15 cellular contexts compared by ENCODE assay signal in the genomic region with DNA sequence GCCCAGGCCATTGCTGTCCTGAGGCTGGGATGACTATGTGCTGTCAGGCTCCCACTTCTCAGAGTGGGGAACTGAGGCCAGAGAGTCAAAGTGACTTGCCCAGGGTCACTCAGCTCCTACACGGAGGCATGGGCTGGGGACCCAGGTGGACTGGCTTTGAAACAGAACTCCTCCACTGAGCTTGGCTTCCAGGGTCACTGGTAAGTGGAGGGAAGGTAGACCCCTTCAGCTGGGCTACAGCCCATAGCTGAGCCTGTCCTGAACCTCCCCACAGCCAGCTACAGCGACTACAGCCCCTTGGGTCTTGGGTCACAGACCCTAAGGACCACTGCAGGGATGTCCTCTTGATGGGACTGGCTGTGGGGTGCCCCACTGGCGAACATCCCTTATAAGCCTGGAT. TPM values are rescaled to one million over a fixed set of nuclear protein-coding genes. Genes with fewer than 3 reads are reported as not detected.
DNase-seq lines count a peak whose midpoint lies in the region; ATAC-seq and TF ChIP-seq lines count a peak whose summit lies in the region.
"Had no signal": no experiment of that assay in that cellular context is flagged by ENCODE, and none has a peak within 500 bp of the region (broad histone marks: within the 10 kb centered on the region; RNA-seq: fewer than 3 reads in every experiment).

No MANE protein-coding gene starts in this region.

- TF ChIP-seq CTCF in spleen (IDR thresholded peaks at IDR 0.05 in 8 of 11, conservative IDR thresholded peaks at IDR 0.05 in 3 of 11) (no peak), esophagus muscularis mucosa (IDR thresholded peaks at IDR 0.05) (no peak)

- no peak overlapping the region for H3K4me3 Mint-ChIP-seq in activated T-cell treated with anti-CD3 and anti-CD28 coated beads, Interleukin-2, amount 50 U/mL, for 72 hours
- H3K4me3 Mint-ChIP-seq in activated T-cell treated with anti-CD3 and anti-CD28 coated beads, Interleukin-2, amount 50 U/mL, for 4 hours, result no peak overlapping the region
- H3K4me3 Mint-ChIP-seq: CD4-positive, CD25-positive, alpha-beta regulatory T cell; HFFc6 had no signal

- no peak overlapping the region for H2BK120ac ChIP-seq in neuronal stem cell (ENCODE audit: low read depth, low read length)

- no peaks in the 10 kb centered on the region for H3K9me3 Mint-ChIP-seq in activated T-cell treated with anti-CD3 and anti-CD28 coated beads, Interleukin-2, amount 50 U/mL, for 72 hours
- no peaks in the 10 kb centered on the region for H3K9me3 Mint-ChIP-seq in activated T-cell treated with anti-CD3 and anti-CD28 coated beads, Interleukin-2, amount 50 U/mL, for 4 hours

- H3K27me3 ChIP-seq in neuronal stem cell (ENCODE audit: control insufficient read depth in 3 of 3, insufficient read depth in 3 of 3, low read depth in 1 of 3, low read length in 3 of 3) (no peaks in the 10 kb centered on the region), spleen (replicated peaks in 1 of 7) (no peaks in the 10 kb centered on the region), esophagus muscularis mucosa (no peaks in the 10 kb centered on the region)
- H3K27me3 ChIP-seq: BLaER1 treated with 17β-estradiol and CSF1 and Interleukin-3, amounts not matched to agents 10 nM and 100 nM had no signal

- H3K4me1 Mint-ChIP-seq in activated T-cell treated with anti-CD3 and anti-CD28 coated beads, Interleukin-2, amount 50 U/mL, for 72 hours (ENCODE audit: low read depth), result no peaks in the 10 kb centered on the region
- no peaks in the 10 kb centered on the region for H3K4me1 Mint-ChIP-seq in activated T-cell treated with anti-CD3 and anti-CD28 coated beads, Interleukin-2, amount 50 U/mL, for 4 hours (ENCODE audit: low read depth)

- H3K79me1 ChIP-seq in neuronal stem cell (ENCODE audit: low read depth, low read length), result no peaks in the 10 kb centered on the region

- no peak overlapping the region for H3K4ac ChIP-seq in neuronal stem cell (ENCODE audit: low read length)

- intact Hi-C loops in spleen (cut with DNase I; ENCODE audit: low total_unique reads), result no loop called here
- intact Hi-C loops in esophagus muscularis mucosa (cut with DNase I), result no loop called here

- H2AK5ac ChIP-seq in neuronal stem cell (ENCODE audit: low read depth, low read length), result no peak overlapping the region

- H3K27ac ChIP-seq in neuronal stem cell (replicated peaks; ENCODE audit: low read length), result no peak overlapping the region
- H3K27ac ChIP-seq in spleen, result no peak overlapping the region
- H3K27ac ChIP-seq in esophagus muscularis mucosa (replicated peaks in 1 of 4), result no peak overlapping the region
- H3K27ac ChIP-seq: BLaER1 treated with 17β-estradiol and CSF1 and Interleukin-3, amounts not matched to agents 10 nM and 100 nM had no signal

- H3K27me3 Mint-ChIP-seq in activated T-cell treated with anti-CD3 and anti-CD28 coated beads, Interleukin-2, amount 50 U/mL, for 72 hours (ENCODE audit: low read depth), result no peaks in the 10 kb centered on the region
- no peaks in the 10 kb centered on the region for H3K27me3 Mint-ChIP-seq in activated T-cell treated with anti-CD3 and anti-CD28 coated beads, Interleukin-2, amount 50 U/mL, for 4 hours (ENCODE audit: low read depth)
- H3K27me3 Mint-ChIP-seq: CD4-positive, CD25-positive, alpha-beta regulatory T cell had no signal

- H3K4me3 ChIP-seq in neuronal stem cell (ENCODE audit: low read length in 2 of 2) (no peak overlapping the region), spleen (no peak overlapping the region), esophagus muscularis mucosa (no peak overlapping the region)
- H3K4me3 ChIP-seq: BLaER1 treated with 17β-estradiol and CSF1 and Interleukin-3, amounts not matched to agents 10 nM and 100 nM had no signal

- TF ChIP-seq EP300 in esophagus muscularis mucosa (IDR thresholded peaks at IDR 0.05), result no peak

- H4K91ac ChIP-seq in neuronal stem cell (ENCODE audit: low read depth, low read length, poor library complexity), result no peak overlapping the region

- H3K36me3 ChIP-seq in neuronal stem cell (replicated peaks in 1 of 2; ENCODE audit: control insufficient read depth in 2 of 2, insufficient read depth in 2 of 2, low read length in 2 of 2) (peaks cover 7 to 14% of the 10 kb centered on the region in 2 donors), spleen (peaks cover 0 to 64% (median 2%) of the 10 kb centered on the region in 6 donors), esophagus muscularis mucosa (peaks cover 0 to 35% (median 16%) of the 10 kb centered on the region in 4 donors)

- no peak overlapping the region for H4K8ac ChIP-seq in neuronal stem cell (ENCODE audit: low read depth, low read length)

- H3K9me3 ChIP-seq in neuronal stem cell (replicated peaks in 1 of 2; ENCODE audit: control insufficient read depth in 2 of 2, insufficient read depth in 1 of 2, low read depth in 1 of 2, low read length in 2 of 2) (peaks cover 4 to 6% of the 10 kb centered on the region in 2 donors), spleen (peaks cover 7 to 22% (median 17%) of the 10 kb centered on the region in 8 donors), esophagus muscularis mucosa (peaks cover 0 to 15% (median 14%) of the 10 kb centered on the region in 4 donors)

- H2AFZ ChIP-seq in neuronal stem cell (ENCODE audit: low read length), result no peak overlapping the region

- H3K4me2 ChIP-seq in neuronal stem cell (ENCODE audit: insufficient read depth, low read length, poor library complexity, severe bottlenecking), result no peak overlapping the region
- H3K4me2 ChIP-seq: BLaER1 treated with 17β-estradiol and CSF1 and Interleukin-3, amounts not matched to agents 10 nM and 100 nM had no signal

- H3K9ac ChIP-seq in neuronal stem cell (ENCODE audit: low read depth, low read length, poor library complexity), result no peak overlapping the region
- H3K9ac ChIP-seq: BLaER1 treated with 17β-estradiol and CSF1 and Interleukin-3, amounts not matched to agents 10 nM and 100 nM had no signal

- H2BK15ac ChIP-seq in neuronal stem cell (ENCODE audit: low read length), result no peak overlapping the region

- WGBS in neuronal stem cell (ENCODE audit: extremely low coverage in 2 of 2, insufficient read length in 2 of 2, insufficient replicate concordance in 1 of 2), 2 donors, result no CpG with 5 or more reads among the region's 3 CpGs
- WGBS in spleen, 5 donors, result 91 to 100% (median 98%) methylated on average over 2 to 3 of the region's 3 CpGs
- WGBS in esophagus muscularis mucosa, result 95% methylated on average over 3 of the region's 3 CpGs

- peak overlapping the region; percentile 89 for H3K23ac ChIP-seq in neuronal stem cell (ENCODE audit: low read depth, low read length, poor library complexity)

- H3K27ac Mint-ChIP-seq in activated T-cell treated with anti-CD3 and anti-CD28 coated beads, Interleukin-2, amount 50 U/mL, for 72 hours, result no peak overlapping the region
- H3K27ac Mint-ChIP-seq: HFFc6 had no signal

- H3K4me1 ChIP-seq in neuronal stem cell (ENCODE audit: control insufficient read depth in 2 of 2, insufficient read depth in 1 of 2, low read depth in 1 of 2, low read length in 2 of 2) (no peaks in the 10 kb centered on the region), spleen (no peaks in the 10 kb centered on the region), esophagus muscularis mucosa (no peaks in the 10 kb centered on the region)

- no peak overlapping the region for H2BK5ac ChIP-seq in neuronal stem cell (ENCODE audit: low read length)

- peak overlapping the region; percentile 17 for H3K14ac ChIP-seq in neuronal stem cell (ENCODE audit: low read length)

- peak; percentile 7 to 25 for ATAC-seq in activated T-cell treated with anti-CD3 and anti-CD28 coated beads, Interleukin-2, amount 50 U/mL, for 72 hours (replicated peaks in 1 of 2)
- ATAC-seq in activated T-cell treated with anti-CD3 and anti-CD28 coated beads, Interleukin-2, amount 50 U/mL, for 4 hours, result no peak

- no peak overlapping the region for H3K18ac ChIP-seq in neuronal stem cell (ENCODE audit: low read length)

- no peak overlapping the region for H2BK12ac ChIP-seq in neuronal stem cell (ENCODE audit: low read length)

- peaks cover 1% of the 10 kb centered on the region in 2 donors for H3K36me3 Mint-ChIP-seq in activated T-cell treated with anti-CD3 and anti-CD28 coated beads, Interleukin-2, amount 50 U/mL, for 72 hours (ENCODE audit: insufficient read depth in 2 of 2)
- H3K36me3 Mint-ChIP-seq in activated T-cell treated with anti-CD3 and anti-CD28 coated beads, Interleukin-2, amount 50 U/mL, for 4 hours (ENCODE audit: insufficient read depth), result peaks cover 4% of the 10 kb centered on the region

- TF ChIP-seq POLR2A in spleen (IDR thresholded peaks at IDR 0.05) (no peak), esophagus muscularis mucosa (IDR thresholded peaks at IDR 0.05; ENCODE audit: low read depth) (no peak)

- no peak for DNase-seq in activated T-cell treated with anti-CD3 and anti-CD28 coated beads, Interleukin-2, amount 50 U/mL, for 72 hours
- no peak for DNase-seq in activated T-cell treated with anti-CD3 and anti-CD28 coated beads, Interleukin-2, amount 50 U/mL, for 4 hours
- peak; percentile 32 for DNase-seq in islet precursor cell
- no peak for DNase-seq in neuronal stem cell (ENCODE audit: low spot score)
- peak; percentile 41 for DNase-seq in spleen
- no peak for DNase-seq in effector CD8-positive, alpha-beta T cell (lab: John Stamatoyannopoulos, UW)
- no peak for DNase-seq in esophagus muscularis mucosa (ENCODE audit: extremely low spot score)
- DNase-seq in NCI-H2227 treated with DMSO at 0.1 percent for 48 hours (lab: John Stamatoyannopoulos, UW), result no peak
- DNase-seq: 8988T; CD4-positive, CD25-positive, alpha-beta regulatory T cell; DMS53; GF-D8; HCEC 1CT; HFFc6 had no signal

RNA-seq across cellular contexts. Expression of gene TRAF3, which starts 40.3 kb away (rescaled TPM):
- 100 to 1,000 TPM; 123 to 137 TPM for total RNA-seq in activated T-cell treated with anti-CD3 and anti-CD28 coated beads, Interleukin-2, amount 50 U/mL, for 72 hours
- 10 to 100 TPM; 76.0 to 91.0 (median 78.1) TPM for total RNA-seq in activated T-cell treated with anti-CD3 and anti-CD28 coated beads, Interleukin-2, amount 50 U/mL, for 4 hours
- polyA plus RNA-seq in neuronal stem cell (2013, experiment 1 of 2), result 16.4 TPM
- polyA plus RNA-seq in neuronal stem cell (2013, experiment 2 of 2), result 16.2 TPM
- total RNA-seq in spleen (10 to 100 TPM; 32.8 to 61.5 (median 43.5) TPM), esophagus muscularis mucosa (10 to 100 TPM in 3 of 4 donors, 1 to 10 TPM in 1; 9.6 to 19.1 (median 17.5) TPM)
- polyA plus RNA-seq in spleen, result 10 to 100 TPM; 11.1 to 14.5 (median 12.0) TPM

Comparison
In these comparisons a context has a peak if more than half of its experiments do, and no peak if none do; other contexts are left out.
1. ATAC-seq: peak in activated T-cell treated with anti-CD3 and anti-CD28 coated beads, Interleukin-2, amount 50 U/mL, for 72 hours (2 of 2); none in activated T-cell treated with anti-CD3 and anti-CD28 coated beads, Interleukin-2, amount 50 U/mL, for 4 hours (0 of 2).
2. DNase-seq: peak in islet precursor cell (single experiment) and spleen (single experiment); none in activated T-cell treated with anti-CD3 and anti-CD28 coated beads, Interleukin-2, amount 50 U/mL, for 72 hours (0 of 2), activated T-cell treated with anti-CD3 and anti-CD28 coated beads, Interleukin-2, amount 50 U/mL, for 4 hours (single experiment), neuronal stem cell (single experiment), effector CD8-positive, alpha-beta T cell (single experiment), esophagus muscularis mucosa (single experiment) and NCI-H2227 treated with DMSO at 0.1 percent for 48 hours (single experiment).